In genomic region chr12:119988440-119988787, GRCh38 we compare ENCODE assay signal across 8 cellular contexts. TPM values are rescaled to one million over a fixed set of nuclear protein-coding genes. Genes with fewer than 3 reads are reported as not detected.
DNase-seq lines count a peak whose midpoint lies in the region; ATAC-seq, FAIRE-seq and TF ChIP-seq lines count a peak whose summit lies in the region.

No MANE protein-coding gene starts in this region.

- H3K27me3 ChIP-seq in DOHH2 (ENCODE audit: control insufficient read depth, low read length), result peaks cover 21% of the 10 kb centered on the region
- 0 out of 2 replicates have a peak, but pooled peaks cover 5% of the 10 kb centered on the region for H3K27me3 ChIP-seq in SU-DHL-6 (ENCODE audit: low read length)
- no peaks in the 10 kb centered on the region for H3K27me3 ChIP-seq in pancreas

- no peak for FAIRE-seq in pancreas (lab: Jason Lieb, UNC)

- H3K4me2 ChIP-seq in DOHH2 (ENCODE audit: low read length), result peak overlapping the region; percentile 72
- peak overlapping the region; percentile 55 for H3K4me2 ChIP-seq in SU-DHL-6 (ENCODE audit: low read depth, low read length, poor library complexity, severe bottlenecking)

- H3K79me2 ChIP-seq in DOHH2 (ENCODE audit: control insufficient read depth, low read length), result peaks cover 13% of the 10 kb centered on the region
- H3K79me2 ChIP-seq in SU-DHL-6 (ENCODE audit: insufficient read depth, low read length), result peaks cover 29% of the 10 kb centered on the region

- peaks cover 4% of the 10 kb centered on the region; the same call in 1 of the 2 replicates for H3F3A ChIP-seq in DOHH2 (ENCODE audit: control insufficient read depth, insufficient read depth)
- peaks cover 19% of the 10 kb centered on the region; the same call in 1 of the 2 replicates for H3F3A ChIP-seq in SU-DHL-6 (ENCODE audit: insufficient read depth)

- peaks cover 29% of the 10 kb centered on the region for H3K4me1 ChIP-seq in DOHH2 (ENCODE audit: control insufficient read depth, low read length)
- peaks cover 0 to 7% (median 5%) of the 10 kb centered on the region in 3 donors for H3K4me1 ChIP-seq in pancreas

- H3K4me3 ChIP-seq in DOHH2 (ENCODE audit: low read length) (peak overlapping the region; percentile 70), SU-DHL-6 (ENCODE audit: insufficient read depth, low read length, poor library complexity, severe bottlenecking) (peak overlapping the region; percentile 44), fibroblast of pulmonary artery (replicated peaks; ENCODE audit: low read depth, low read length) (peak overlapping the region; percentile 47), pancreas (peak overlapping the region; percentile 63 to 74 (median 68))

- H3K27ac ChIP-seq in DOHH2 (ENCODE audit: low read depth, low read length), result no peak overlapping the region
- H3K27ac ChIP-seq in SU-DHL-6 (ENCODE audit: low read depth, low read length), result no peak overlapping the region
- H3K27ac ChIP-seq in pancreas, result peak overlapping the region; percentile 44 to 75 (median 60)

- peak; percentile 38 for TF ChIP-seq CTCF in DOHH2 (IDR thresholded peaks at IDR 0.05; ENCODE audit: low read depth, low read length, poor library complexity, severe bottlenecking)
- no peak for TF ChIP-seq CTCF in SU-DHL-6 (IDR thresholded peaks at IDR 0.05; ENCODE audit: insufficient read depth, low read length, poor library complexity, severe bottlenecking)
- peak; percentile 11 for TF ChIP-seq CTCF in fibroblast of pulmonary artery (IDR thresholded peaks at IDR 0.05; ENCODE audit: low read length, missing control alignments)
- TF ChIP-seq CTCF in pancreas (IDR thresholded peaks at IDR 0.05), result no peak

- H3K9ac ChIP-seq in SU-DHL-6 (ENCODE audit: low read length), result peak overlapping the region; percentile 67

- 1% methylated on average over 15 of the region's 15 CpGs for WGBS in pancreas, 2 donors

- H3K9me3 ChIP-seq in DOHH2 (ENCODE audit: control insufficient read depth, insufficient read depth, low read length) (no peaks in the 10 kb centered on the region), SU-DHL-6 (ENCODE audit: insufficient read depth, low read length) (no peaks in the 10 kb centered on the region), pancreas (no peaks in the 10 kb centered on the region)

- H2AFZ ChIP-seq in SU-DHL-6 (ENCODE audit: low read depth, low read length, severe bottlenecking), result peak overlapping the region; percentile 49

- intact Hi-C loops in pancreas (cut with DNase I), result no loop called here

- H3K9me2 ChIP-seq in DOHH2 (replicated peaks; ENCODE audit: control insufficient read depth, low read length) (no peaks in the 10 kb centered on the region), SU-DHL-6 (replicated peaks; ENCODE audit: insufficient read depth, low read length) (no peaks in the 10 kb centered on the region)

- DNase-seq in fibroblast of pulmonary artery (ENCODE audit: low read depth) (peak; percentile 31), pancreas (no peak), SK-N-DZ (ENCODE audit: low spot score) (no peak)
- no peak for DNase-seq in effector CD8-positive, alpha-beta T cell (lab: John Stamatoyannopoulos, UW)
- DNase-seq in stimulated activated CD4-positive, alpha-beta T cell treated with anti-CD3 and anti-CD28 coated beads, Interleukin-4, amount 100 ng/mL, for 24 hours, result no peak

- H3K36me3 ChIP-seq in DOHH2 (ENCODE audit: control insufficient read depth, low read length) (peaks cover 4% of the 10 kb centered on the region; the same call in 1 of the 2 replicates), SU-DHL-6 (ENCODE audit: low read length) (peaks cover 3% of the 10 kb centered on the region; the same call in 1 of the 2 replicates), pancreas (no peaks in the 10 kb centered on the region)

- peaks cover 4% of the 10 kb centered on the region; the same call in 1 of the 2 replicates for H4K20me1 ChIP-seq in DOHH2 (ENCODE audit: control insufficient read depth, insufficient read depth, low read depth, low read length)
- no peaks in the 10 kb centered on the region; the same call in 1 of the 2 replicates for H4K20me1 ChIP-seq in SU-DHL-6 (ENCODE audit: low read depth, low read length)

- ATAC-seq in HG02938 (IDR thresholded peaks at IDR 0.05; ENCODE audit: unreplicated experiment), result peak; percentile 2
- ATAC-seq in pancreas, result peak; percentile 23 to 45 (median 30)

RNA-seq across cellular contexts. Expression of gene BICDL1, which starts 0.6 kb away (rescaled TPM):
- 1 to 10 TPM; 2.0 to 8.0 (median 5.9) TPM for total RNA-seq in pancreas
- 10 to 100 TPM; 19.2 to 23.0 TPM for polyA plus RNA-seq in pancreas
- 28.8 and 35.4 TPM in 2 replicates for polyA plus RNA-seq in SK-N-DZ (2014; cell fraction: cytosol; rRNA removed)
- polyA plus RNA-seq in SK-N-DZ (2014; cell fraction: nucleus; rRNA removed), result 86.5 and 133 TPM in 2 replicates

Comparison
In these comparisons a context has a peak if more than half of its experiments do, and no peak if none do; other contexts are left out.
1. H3K27ac ChIP-seq: peak in pancreas (4 of 4); none in DOHH2 (single experiment) and SU-DHL-6 (single experiment).
2. CTCF ChIP-seq: peak in DOHH2 (single experiment) and fibroblast of pulmonary artery (single experiment); none in SU-DHL-6 (single experiment) and pancreas (0 of 4).
3. Peak in every context shown above with its lines, with median percentiles within 50 percentile points of each other: H3K4me3 ChIP-seq.